ENCODE assay signal across 15 cellular contexts in genomic region chr15:71288348-71288955, GRCh38.
"Had no signal": no experiment of that assay in that cellular context is flagged by ENCODE, and none has a peak within 500 bp of the region (broad histone marks: within the 10 kb centered on the region; RNA-seq: fewer than 3 reads in every experiment).

No MANE protein-coding gene starts in this region.

- H3K27ac ChIP-seq: adrenal gland, heart right ventricle, neural progenitor cell, testis had no signal

- H3K4me3 ChIP-seq: adrenal gland, dorsolateral prefrontal cortex, heart right ventricle, neural progenitor cell, pancreas, testis had no signal

- H2AFZ ChIP-seq: neural progenitor cell had no signal

- ATAC-seq: activated T-helper 17 cell treated with anti-CD3 and anti-CD28 coated beads, Interleukin-2, amount 50 U/mL, for 72 hours had no signal

- H3K36me3 ChIP-seq: adrenal gland, heart right ventricle, neural progenitor cell, pancreas had no signal

- H3K27me3 ChIP-seq: adrenal gland, heart right ventricle, neural progenitor cell, pancreas, testis had no signal

- H3K4me2 ChIP-seq: neural progenitor cell had no signal

- H3K9me3 ChIP-seq: adrenal gland, pancreas, testis had no signal

- DNase-seq: activated B cell treated with CpG ODN at 0.5 μM for 24 hours; activated CD4-positive, alpha-beta T cell treated with anti-CD3 and anti-CD28 coated beads, Interleukin-2, amount 10 ng/mL, durations not matched to agents 24 days and 14 days; activated naive CD4-positive, alpha-beta T cell treated with anti-CD3 and anti-CD28 coated beads for 36 hours; activated T-cell treated with anti-CD3 and anti-CD28 coated beads for 4 hours; adrenal gland; dorsolateral prefrontal cortex; heart right ventricle; midbrain; pancreas; retina; stimulated activated CD4-positive, alpha-beta T cell treated with anti-CD3 and anti-CD28 coated beads, Interleukin-4, amount 100 ng/mL, for 24 hours; T-helper 2 cell; testis had no signal

- H3K4me1 ChIP-seq: adrenal gland, pancreas, testis had no signal

- H3K9ac ChIP-seq: neural progenitor cell had no signal
